ENCODE assay signal across 9 cellular contexts in the genomic region with DNA sequence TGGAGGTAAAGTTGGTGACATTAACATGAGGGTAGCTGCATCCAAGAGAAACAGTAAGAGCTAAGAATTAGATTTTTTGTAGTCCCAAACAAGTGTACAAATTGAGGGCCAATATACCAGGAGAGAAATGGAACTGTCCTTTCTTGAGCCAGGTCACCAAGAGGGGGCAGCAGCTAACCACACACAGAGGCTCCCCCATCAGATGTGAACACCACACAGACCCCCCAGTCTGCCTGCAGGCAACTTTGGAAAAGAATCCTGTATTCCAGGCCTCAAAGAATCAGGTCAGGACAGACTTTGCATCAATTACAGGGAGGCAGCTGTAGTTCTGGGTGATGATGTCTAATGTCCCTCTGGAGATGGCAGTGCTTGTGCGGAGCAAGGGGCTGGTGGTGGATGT.
DNase-seq lines count a peak whose midpoint lies in the region; ATAC-seq and TF ChIP-seq lines count a peak whose summit lies in the region.
"Had no signal": no experiment of that assay in that cellular context is flagged by ENCODE, and none has a peak within 500 bp of the region (broad histone marks: within the 10 kb centered on the region; RNA-seq: fewer than 3 reads in every experiment).

No MANE protein-coding gene starts in this region.

- POLR2A ChIA-PET in activated CD4-positive, alpha-beta T cell treated with anti-CD3 and anti-CD28 coated beads, Interleukin-2, amount 10 ng/mL, durations not matched to agents 7 days and 5 days (lab: Charles Lee), result no interaction called here

- H3K27ac Mint-ChIP-seq in activated CD4-positive, alpha-beta T cell treated with anti-CD3 and anti-CD28 coated beads, Interleukin-2, amount 10 ng/mL, durations not matched to agents 7 days and 5 days, result no peak overlapping the region

- H3K36me3 ChIP-seq in left ventricle myocardium inferior (peaks cover 42% of the 10 kb centered on the region), upper lobe of right lung (no peaks in the 10 kb centered on the region)

- H3K4me1 Mint-ChIP-seq in activated CD4-positive, alpha-beta T cell treated with anti-CD3 and anti-CD28 coated beads, Interleukin-2, amount 10 ng/mL, durations not matched to agents 7 days and 5 days, result no peaks in the 10 kb centered on the region

- H3K27ac ChIP-seq in left ventricle myocardium inferior (replicated peaks) (no peak overlapping the region), upper lobe of right lung (no peak overlapping the region)

- TF ChIP-seq CTCF in left ventricle myocardium inferior (IDR thresholded peaks at IDR 0.05; ENCODE audit: borderline replicate concordance), result peak; percentile 44
- TF ChIP-seq CTCF in fibroblast of mammary gland (conservative IDR thresholded peaks at IDR 0.05; ENCODE audit: control insufficient read depth, insufficient read depth, low read depth, low read length), result peak; percentile 49
- TF ChIP-seq CTCF in upper lobe of right lung (IDR thresholded peaks at IDR 0.05), result peak; percentile 24

- H3K4me1 ChIP-seq in left ventricle myocardium inferior, result peaks cover 24% of the 10 kb centered on the region
- H3K4me1 ChIP-seq in upper lobe of right lung, result peaks cover 11% of the 10 kb centered on the region

- H3K27me3 ChIP-seq in left ventricle myocardium inferior (ENCODE audit: low read depth) (no peaks in the 10 kb centered on the region), upper lobe of right lung (no peaks in the 10 kb centered on the region)

- H3K9me3 ChIP-seq in left ventricle myocardium inferior (replicated peaks), result no peaks in the 10 kb centered on the region
- H3K9me3 ChIP-seq in upper lobe of right lung, result no peaks in the 10 kb centered on the region

- ATAC-seq in upper lobe of right lung, result no peak

- no peak for DNase-seq in left ventricle myocardium inferior
- DNase-seq in cardiac septum (ENCODE audit: low spot score), result no peak
- peak; percentile 21 for DNase-seq in OCI-M1 (lab: John Stamatoyannopoulos, UW)
- peak; percentile 25 for DNase-seq in fibroblast of mammary gland (ENCODE audit: low read depth)
- no peak for DNase-seq in upper lobe of right lung
- DNase-seq in activated CD4-positive, CD25-positive, alpha-beta regulatory T cell treated with anti-CD3 and anti-CD28 coated beads, Interleukin-2, amount 50 U/mL, for 72 hours, result no peak
- DNase-seq in DMS114 treated with DMSO at 0.1 percent for 48 hours (lab: John Stamatoyannopoulos, UW; ENCODE audit: unreplicated experiment), result no peak
- no peak for DNase-seq in activated CD4-positive, alpha-beta T cell treated with anti-CD3 and anti-CD28 coated beads, Interleukin-2, amount 10 ng/mL, durations not matched to agents 7 days and 5 days
- DNase-seq: stimulated activated CD4-positive, alpha-beta T cell treated with anti-CD3 and anti-CD28 coated beads, Interleukin-1b, Interleukin-23, amount 100 ng/mL, for 48 hours had no signal

- H3K36me3 Mint-ChIP-seq in activated CD4-positive, alpha-beta T cell treated with anti-CD3 and anti-CD28 coated beads, Interleukin-2, amount 10 ng/mL, durations not matched to agents 7 days and 5 days (ENCODE audit: low read depth), result no peaks in the 10 kb centered on the region

- CTCF ChIA-PET in activated CD4-positive, alpha-beta T cell treated with anti-CD3 and anti-CD28 coated beads, Interleukin-2, amount 10 ng/mL, durations not matched to agents 7 days and 5 days (lab: Charles Lee), result interaction anchor here (0.9 to 1.5 kb wide), 3 partner anchors 11 to 60 kb away, joined by 3 read pairs; no protein-coding TSS in a partner anchor

- intact Hi-C loops in left ventricle myocardium inferior (cut with micrococcal nuclease) (no loop called here), cardiac septum (cut with DNase I) (loop anchor here (5.0 kb wide), 1 partner anchor 91 kb away; no protein-coding TSS in a partner anchor), upper lobe of right lung (cut with DNase I) (no loop called here)

- peaks cover 7% of the 10 kb centered on the region for H3K27me3 Mint-ChIP-seq in activated CD4-positive, alpha-beta T cell treated with anti-CD3 and anti-CD28 coated beads, Interleukin-2, amount 10 ng/mL, durations not matched to agents 7 days and 5 days

- no peak overlapping the region for H3K4me3 ChIP-seq in left ventricle myocardium inferior
- H3K4me3 ChIP-seq in fibroblast of mammary gland (ENCODE audit: control insufficient read depth, low read depth, low read length), result no peak overlapping the region
- no peak overlapping the region for H3K4me3 ChIP-seq in upper lobe of right lung

- no peaks in the 10 kb centered on the region for H3K9me3 Mint-ChIP-seq in activated CD4-positive, alpha-beta T cell treated with anti-CD3 and anti-CD28 coated beads, Interleukin-2, amount 10 ng/mL, durations not matched to agents 7 days and 5 days

- no peak overlapping the region for H3K4me3 Mint-ChIP-seq in activated CD4-positive, alpha-beta T cell treated with anti-CD3 and anti-CD28 coated beads, Interleukin-2, amount 10 ng/mL, durations not matched to agents 7 days and 5 days

Comparison
In these comparisons a context has a peak if more than half of its experiments do, and no peak if none do; other contexts are left out.
1. DNase-seq: peak in OCI-M1 (single experiment) and fibroblast of mammary gland (single experiment); none in left ventricle myocardium inferior (single experiment), cardiac septum (single experiment), upper lobe of right lung (single experiment), activated CD4-positive, CD25-positive, alpha-beta regulatory T cell treated with anti-CD3 and anti-CD28 coated beads, Interleukin-2, amount 50 U/mL, for 72 hours (single experiment), DMS114 treated with DMSO at 0.1 percent for 48 hours (single experiment) and activated CD4-positive, alpha-beta T cell treated with anti-CD3 and anti-CD28 coated beads, Interleukin-2, amount 10 ng/mL, durations not matched to agents 7 days and 5 days (single experiment).
2. Peak in every context shown above with its lines, with median percentiles within 50 percentile points of each other: CTCF ChIP-seq.